8 cellular contexts compared by ENCODE assay signal in the genomic region with DNA sequence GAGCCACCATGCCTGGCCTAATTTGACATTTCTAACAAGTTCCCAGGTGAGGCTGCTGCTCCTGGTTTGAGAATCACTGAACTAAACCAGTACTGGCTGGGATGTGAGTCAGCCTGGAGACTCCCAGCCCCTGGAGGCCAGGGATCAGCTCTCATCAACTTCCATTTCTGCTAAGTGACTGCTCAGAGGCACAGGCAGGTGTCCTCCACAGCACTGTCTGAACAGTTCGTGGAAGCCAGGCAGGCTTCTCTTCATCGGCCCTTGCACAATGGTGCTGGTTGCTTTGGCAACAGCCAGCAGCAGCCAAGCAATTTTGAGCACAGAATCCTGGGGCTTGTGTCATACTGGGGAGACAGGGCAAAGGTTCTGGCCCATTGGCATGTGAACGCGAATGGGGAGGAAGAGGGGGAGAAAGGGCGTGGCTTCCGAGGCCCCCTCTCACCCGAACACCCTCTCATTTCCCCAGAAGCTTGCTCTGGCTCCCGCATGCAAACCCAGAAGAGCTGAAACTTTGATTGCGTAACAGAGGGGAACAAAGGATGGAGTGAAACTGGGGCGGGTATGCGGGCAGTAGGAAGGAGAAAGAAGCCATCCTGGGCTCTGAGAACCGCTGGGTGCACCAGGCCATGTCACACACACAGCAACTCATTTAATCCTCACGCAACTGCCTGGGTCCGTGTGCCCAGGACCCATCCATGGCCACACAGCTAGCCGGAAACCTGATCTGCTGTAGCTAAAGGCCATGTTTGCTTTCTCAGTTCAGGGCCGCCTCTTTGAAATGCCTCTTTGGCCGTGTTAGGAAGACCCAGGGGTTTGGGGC. TPM values are rescaled to one million over a fixed set of nuclear protein-coding genes. Genes with fewer than 3 reads are reported as not detected.
DNase-seq lines count a peak whose midpoint lies in the region; ATAC-seq, FAIRE-seq and TF ChIP-seq lines count a peak whose summit lies in the region.

No MANE protein-coding gene starts in this region.

- peaks cover 21% of the 10 kb centered on the region for H3K4me1 Mint-ChIP-seq in nephron progenitor cell

- H3K27ac ChIP-seq in PC-3 (ENCODE audit: low read length), result no peak overlapping the region

- H3K27me3 ChIP-seq in PC-3 (ENCODE audit: low read length), result no peaks in the 10 kb centered on the region
- H3K27me3 ChIP-seq in MG63, result no peaks in the 10 kb centered on the region

- BruUV-seq in PC-3 (replicated peaks; lab: Mats Ljungman, UMichigan), result no TSS peak

- peaks cover 34% of the 10 kb centered on the region for H3K27me3 Mint-ChIP-seq in nephron progenitor cell (ENCODE audit: low read depth, poor library complexity)

- H3K4me3 ChIP-seq in PC-3 (ENCODE audit: low read length) (no peak overlapping the region), fibroblast of mammary gland (ENCODE audit: control insufficient read depth, low read depth, low read length) (no peak overlapping the region), MG63 (no peak overlapping the region)

- H3F3A ChIP-seq in PC-3 (ENCODE audit: low read length, unreplicated experiment), result no peaks in the 10 kb centered on the region

- POLR2A ChIA-PET in PC-3 (lab: Charles Lee; ENCODE audit: unreplicated experiment), result no interaction called here

- peak; percentile 12 for DNase-seq in HTR-8/SVneo (ENCODE audit: insufficient read length, low spot score)
- DNase-seq in PC-3, result peak; percentile 22
- DNase-seq in fibroblast of mammary gland (ENCODE audit: low read depth), result peak; percentile 81
- peak; percentile 33 for DNase-seq in nephron progenitor cell
- no peak for DNase-seq in LoVo (ENCODE audit: low spot score)
- no peak for DNase-seq in MG63

- no peaks in the 10 kb centered on the region for H3K9me3 Mint-ChIP-seq in nephron progenitor cell

- peak overlapping the region; percentile 71 for H3K27ac Mint-ChIP-seq in nephron progenitor cell

- ATAC-seq in PC-3, result peak; percentile 51
- ATAC-seq in GM21619 (IDR thresholded peaks at IDR 0.05; ENCODE audit: unreplicated experiment), result no peak
- ATAC-seq in HG02678 (IDR thresholded peaks at IDR 0.05; ENCODE audit: unreplicated experiment), result no peak

- no peaks in the 10 kb centered on the region for H3K9me2 ChIP-seq in PC-3 (replicated peaks; ENCODE audit: low read length)

- CTCF ChIA-PET in PC-3 (lab: Charles Lee), result no interaction called here

- H3K36me3 ChIP-seq in PC-3 (ENCODE audit: low read depth, low read length) (no peaks in the 10 kb centered on the region), MG63 (no peaks in the 10 kb centered on the region)

- no peaks in the 10 kb centered on the region for H3K36me3 Mint-ChIP-seq in nephron progenitor cell (ENCODE audit: low read depth)

- no peaks in the 10 kb centered on the region for H3K4me1 ChIP-seq in PC-3 (ENCODE audit: insufficient read depth, low read length)

- TF ChIP-seq CTCF in PC-3 (conservative IDR thresholded peaks at IDR 0.05; ENCODE audit: low read depth, low read length) (no peak), fibroblast of mammary gland (conservative IDR thresholded peaks at IDR 0.05; ENCODE audit: control insufficient read depth, insufficient read depth, low read depth, low read length) (no peak), nephron progenitor cell (IDR thresholded peaks at IDR 0.05) (no peak)

- H3K4me2 ChIP-seq in PC-3 (ENCODE audit: low read length), result no peak overlapping the region

- no peak overlapping the region for H2AFZ ChIP-seq in PC-3 (ENCODE audit: low read length)

- intact Hi-C loops in PC-3 (cut with micrococcal nuclease), result no loop called here

- H3K9me3 ChIP-seq in PC-3 (ENCODE audit: low read length) (no peaks in the 10 kb centered on the region), MG63 (no peaks in the 10 kb centered on the region)

- no peaks in the 10 kb centered on the region for H4K20me1 ChIP-seq in PC-3 (ENCODE audit: low read length)

- H3K9ac ChIP-seq in PC-3 (ENCODE audit: low read length), result no peak overlapping the region

- peak overlapping the region; percentile 52 for H3K4me3 Mint-ChIP-seq in nephron progenitor cell

- no peaks in the 10 kb centered on the region for H3K79me2 ChIP-seq in PC-3 (ENCODE audit: low read length)

- FAIRE-seq in HTR-8/SVneo (lab: Jason Lieb, UNC), result no peak

RNA-seq across cellular contexts. Expression of a gene that starts 9.0 kb away (rescaled TPM):
- total RNA-seq in PC-3 (2014; rRNA removed), result 112 and 119 TPM in 2 replicates
- total RNA-seq in MG63 (2014; rRNA removed; shearing (Covaris generic); ENCODE audit: low replicate concordance), result 13.7 and 23.3 TPM in 2 replicates

RNA-seq across cellular contexts. Expression of a gene that starts 27.2 kb away (rescaled TPM):
- total RNA-seq in PC-3 (2014; rRNA removed), result 42.7 and 59.1 TPM in 2 replicates
- 11.8 and 12.8 TPM in 2 replicates for total RNA-seq in MG63 (2014; rRNA removed; shearing (Covaris generic); ENCODE audit: low replicate concordance)

Comparison
In these comparisons a context has a peak if more than half of its experiments do, and no peak if none do; other contexts are left out.
1. DNase-seq: peak in HTR-8/SVneo (single experiment), PC-3 (single experiment), fibroblast of mammary gland (single experiment) and nephron progenitor cell (single experiment); none in LoVo (single experiment) and MG63 (single experiment).